ENCODE assay signal across 8 cellular contexts in the genomic region with DNA sequence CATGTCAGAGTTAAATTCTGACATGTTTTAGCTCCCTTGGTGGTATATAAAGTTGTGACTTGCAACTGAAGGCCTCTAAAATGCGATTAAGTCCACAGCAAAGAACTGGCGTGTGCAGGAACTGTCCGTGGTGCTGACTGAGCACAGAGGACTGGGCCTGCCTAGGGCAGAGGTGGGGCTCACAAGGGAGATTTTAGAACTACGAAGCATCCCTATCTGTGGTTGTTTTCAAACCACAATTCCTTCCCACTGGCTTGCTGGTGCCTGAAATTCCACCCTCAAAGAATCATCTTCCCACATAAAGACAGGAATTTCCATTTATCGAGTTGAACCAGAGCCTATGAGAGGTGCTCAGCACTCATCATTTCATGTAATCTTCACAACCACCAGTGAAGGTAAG. TPM values are rescaled to one million over a fixed set of nuclear protein-coding genes. Genes with fewer than 3 reads are reported as not detected.
DNase-seq lines count a peak whose midpoint lies in the region; ATAC-seq and TF ChIP-seq lines count a peak whose summit lies in the region.

No MANE protein-coding gene starts in this region.

- H3K27ac ChIP-seq in heart left ventricle: no peak overlapping the region

- H3K9me3 ChIP-seq in heart left ventricle: no peaks in the 10 kb centered on the region

- DNase-seq in heart left ventricle (peak in 2 of 5 donors; percentile 40 to 41), Right ventricle myocardium inferior (ENCODE audit: missing footprints) (no peak), globus pallidus (ENCODE audit: low spot score) (peak; percentile 4), NCI-H526 (lab: John Stamatoyannopoulos, UW) (no peak)
- DNase-seq in activated CD4-positive, alpha-beta T cell treated with anti-CD3 and anti-CD28 coated beads, Interleukin-2, amount 50 U/mL, for 1 hour: peak; percentile 35
- peak; percentile 45 to 52 for DNase-seq in stimulated activated CD4-positive, alpha-beta T cell treated with anti-CD3 and anti-CD28 coated beads, Interleukin-2, amount 100 ng/mL, for 24 hours
- no peak for DNase-seq in activated effector memory CD4-positive, alpha-beta T cell treated with anti-CD3 and anti-CD28 coated beads, Interleukin-2, amount 50 U/mL, for 16 hours

- no peaks in the 10 kb centered on the region for H3K36me3 ChIP-seq in heart left ventricle

- no peak for TF ChIP-seq POLR2A in heart left ventricle (IDR thresholded peaks at IDR 0.05)

- H3K27me3 ChIP-seq in heart left ventricle: peaks cover 0 to 5% (median 0%) of the 10 kb centered on the region in 9 donors

- H3K4me1 ChIP-seq in heart left ventricle: no peaks in the 10 kb centered on the region

- no peak for TF ChIP-seq CTCF in heart left ventricle (IDR thresholded peaks at IDR 0.05)

- WGBS in heart left ventricle, 4 donors: 22 to 30% (median 26%) methylated on average over 5 of the region's 5 CpGs

- intact Hi-C loops in heart left ventricle (cut with DNase I) (no loop called here), Right ventricle myocardium inferior (cut with DNase I) (no loop called here)

- no peak overlapping the region for H3K4me3 ChIP-seq in heart left ventricle

- ATAC-seq in heart left ventricle: peak; percentile 47 to 63 (median 56)
- ATAC-seq in Right ventricle myocardium inferior: no peak
- no peak for ATAC-seq in GM21717 (IDR thresholded peaks at IDR 0.05; ENCODE audit: unreplicated experiment)

RNA-seq across cellular contexts. Expression of gene RIMS4, which starts 30.1 kb away (rescaled TPM):
- under 1 TPM in 4 of 9 donors, not detected in 5; 0.10 to 0.59 (median 0.29) TPM for total RNA-seq in heart left ventricle
- under 1 TPM; 0.04 to 0.06 TPM for polyA plus RNA-seq in heart left ventricle
- total RNA-seq in Right ventricle myocardium inferior: not detected

RNA-seq across cellular contexts. Expression of gene KCNK15, which starts 34.6 kb away (rescaled TPM):
- 1 to 10 TPM in 2 of 9 donors, under 1 TPM in 7; 0.12 to 2.2 (median 0.39) TPM for total RNA-seq in heart left ventricle
- under 1 TPM; 0.23 to 0.33 TPM for polyA plus RNA-seq in heart left ventricle
- total RNA-seq in Right ventricle myocardium inferior: 0.32 TPM

Comparison
In these comparisons a context has a peak if more than half of its experiments do, and no peak if none do; other contexts are left out.
1. ATAC-seq: peak in heart left ventricle (4 of 4); none in Right ventricle myocardium inferior (single experiment) and GM21717 (single experiment).
2. DNase-seq: peak in activated CD4-positive, alpha-beta T cell treated with anti-CD3 and anti-CD28 coated beads, Interleukin-2, amount 50 U/mL, for 1 hour (single experiment), globus pallidus (single experiment) and stimulated activated CD4-positive, alpha-beta T cell treated with anti-CD3 and anti-CD28 coated beads, Interleukin-2, amount 100 ng/mL, for 24 hours (2 of 2); none in Right ventricle myocardium inferior (single experiment), activated effector memory CD4-positive, alpha-beta T cell treated with anti-CD3 and anti-CD28 coated beads, Interleukin-2, amount 50 U/mL, for 16 hours (single experiment) and NCI-H526 (0 of 2).